Comparison of ENCODE assay signal across 23 cellular contexts in genomic region chr18:6874316-6874715, GRCh38.
DNase-seq lines count a peak whose midpoint lies in the region; ATAC-seq and TF ChIP-seq lines count a peak whose summit lies in the region.
"Had no signal": no experiment of that assay in that cellular context is flagged by ENCODE, and none has a peak within 500 bp of the region (broad histone marks: within the 10 kb centered on the region; RNA-seq: fewer than 3 reads in every experiment).

No MANE protein-coding gene starts in this region.

- H3K4me1 ChIP-seq in left ventricle myocardium inferior (no peaks in the 10 kb centered on the region), hepatocyte (ENCODE audit: insufficient read depth) (peaks cover 6% of the 10 kb centered on the region)

- no peak overlapping the region for H3K4me3 Mint-ChIP-seq in brain
- H3K4me3 Mint-ChIP-seq in activated T-cell treated with anti-CD3 and anti-CD28 coated beads, Interleukin-2, amount 50 U/mL, for 72 hours = no peak overlapping the region
- H3K4me3 Mint-ChIP-seq: activated CD8-positive, alpha-beta T cell treated with anti-CD3 and anti-CD28 coated beads, Interleukin-2, amount 10 ng/mL, durations not matched to agents 7 days and 5 days; activated T-cell treated with anti-CD3 and anti-CD28 coated beads, Interleukin-2, amount 50 U/mL, for 24 hours; CD4-positive, alpha-beta memory T cell; effector memory CD8-positive, alpha-beta T cell had no signal

- no peak overlapping the region for H3K4me3 ChIP-seq in left ventricle myocardium inferior
- no peak overlapping the region for H3K4me3 ChIP-seq in hepatocyte
- H3K4me3 ChIP-seq: ovary had no signal

- H3K9me3 ChIP-seq in left ventricle myocardium inferior (replicated peaks) = no peaks in the 10 kb centered on the region
- H3K9me3 ChIP-seq in hepatocyte (ENCODE audit: low read depth) = no peaks in the 10 kb centered on the region
- H3K9me3 ChIP-seq: ovary had no signal

- no peak overlapping the region for H2AFZ ChIP-seq in hepatocyte

- no peaks in the 10 kb centered on the region for H3K27me3 Mint-ChIP-seq in brain
- no peaks in the 10 kb centered on the region for H3K27me3 Mint-ChIP-seq in activated T-cell treated with anti-CD3 and anti-CD28 coated beads, Interleukin-2, amount 50 U/mL, for 72 hours (ENCODE audit: low read depth)
- H3K27me3 Mint-ChIP-seq: activated T-cell treated with anti-CD3 and anti-CD28 coated beads, Interleukin-2, amount 50 U/mL, for 24 hours; effector memory CD8-positive, alpha-beta T cell had no signal

- DNase-seq in left ventricle myocardium inferior (no peak), cardiac septum (ENCODE audit: low spot score) (no peak), hepatocyte (ENCODE audit: low spot score) (no peak), SW480 (ENCODE audit: low spot score) (no peak), OCI-M2 (lab: John Stamatoyannopoulos, UW; ENCODE audit: unreplicated experiment) (no peak), SKM-1 (lab: John Stamatoyannopoulos, UW; ENCODE audit: unreplicated experiment) (no peak)
- no peak for DNase-seq in activated T-cell treated with anti-CD3 and anti-CD28 coated beads, Interleukin-2, amount 50 U/mL, for 72 hours
- DNase-seq: activated CD4-positive, CD25-positive, alpha-beta regulatory T cell treated with anti-CD3 and anti-CD28 coated beads, Interleukin-2, amount 50 U/mL, for 72 hours; activated CD8-positive, alpha-beta T cell treated with anti-CD3 and anti-CD28 coated beads, Interleukin-2, amount 10 ng/mL, durations not matched to agents 7 days and 5 days; activated naive CD4-positive, alpha-beta T cell treated with Interleukin-2 at 50 U/mL for 16 hours; activated T-cell treated with anti-CD3 and anti-CD28 coated beads, Interleukin-2, amount 50 U/mL, for 24 hours; amniotic stem cell; CD4-positive, alpha-beta memory T cell; effector memory CD8-positive, alpha-beta T cell; mammary epithelial cell; NCI-H2081 treated with DMSO at 0.1 percent for 48 hours; NCI-H510A treated with DMSO at 0.1 percent for 48 hours; ovary; stimulated activated CD4-positive, alpha-beta T cell treated with anti-CD3 and anti-CD28 coated beads, Interleukin-2, amount 100 ng/mL, for 24 hours; stimulated activated naive CD4-positive, alpha-beta T cell; SW 1271 had no signal

- no peaks in the 10 kb centered on the region for H3K27me3 ChIP-seq in left ventricle myocardium inferior (ENCODE audit: low read depth)
- H3K27me3 ChIP-seq in hepatocyte = no peaks in the 10 kb centered on the region
- H3K27me3 ChIP-seq: ovary had no signal

- no peak overlapping the region for H3K27ac ChIP-seq in left ventricle myocardium inferior (replicated peaks)
- H3K27ac ChIP-seq in hepatocyte = no peak overlapping the region
- H3K27ac ChIP-seq: ovary, RWPE1 had no signal

- TF ChIP-seq CTCF in left ventricle myocardium inferior (IDR thresholded peaks at IDR 0.05; ENCODE audit: borderline replicate concordance) (peak; percentile 19), brain (conservative IDR thresholded peaks at IDR 0.05) (peak; percentile 22 to 23), hepatocyte (IDR thresholded peaks at IDR 0.05; ENCODE audit: poor library complexity) (peak; percentile 15)

- H3K4me1 Mint-ChIP-seq in brain = peaks cover 32% of the 10 kb centered on the region
- no peaks in the 10 kb centered on the region for H3K4me1 Mint-ChIP-seq in activated T-cell treated with anti-CD3 and anti-CD28 coated beads, Interleukin-2, amount 50 U/mL, for 72 hours (ENCODE audit: low read depth)
- H3K4me1 Mint-ChIP-seq: CD4-positive, alpha-beta memory T cell had no signal

- no peaks in the 10 kb centered on the region for H3K9me2 ChIP-seq in hepatocyte (replicated peaks; ENCODE audit: insufficient read depth)

- no peaks in the 10 kb centered on the region for H4K20me1 ChIP-seq in hepatocyte (ENCODE audit: insufficient read depth, poor library complexity, severe bottlenecking)

- no peak overlapping the region for H3K4me2 ChIP-seq in hepatocyte

- no peak for ATAC-seq in activated T-cell treated with anti-CD3 and anti-CD28 coated beads, Interleukin-2, amount 50 U/mL, for 72 hours (replicated peaks in 1 of 2)
- ATAC-seq: activated CD8-positive, alpha-beta T cell treated with anti-CD3 and anti-CD28 coated beads, Interleukin-2, amount 10 ng/mL, durations not matched to agents 7 days and 5 days; effector memory CD8-positive, alpha-beta T cell had no signal

- H3K36me3 ChIP-seq in left ventricle myocardium inferior (no peaks in the 10 kb centered on the region), hepatocyte (replicated peaks; ENCODE audit: insufficient read depth, low read depth) (no peaks in the 10 kb centered on the region)
- H3K36me3 ChIP-seq: ovary had no signal

- WGBS in hepatocyte (ENCODE audit: low lambda C conversion rate, missing lambda C conversion rate) = 84% methylated on average over 1 of the region's 1 CpG

- intact Hi-C loops in left ventricle myocardium inferior (cut with micrococcal nuclease) = loop anchor here (10.0 kb wide), 1 partner anchor 140 kb away; no protein-coding TSS in a partner anchor
- intact Hi-C loops in cardiac septum (cut with DNase I) = no loop called here

- peaks cover 44% of the 10 kb centered on the region for H3K36me3 Mint-ChIP-seq in brain
- H3K36me3 Mint-ChIP-seq in activated T-cell treated with anti-CD3 and anti-CD28 coated beads, Interleukin-2, amount 50 U/mL, for 72 hours (ENCODE audit: insufficient read depth in 2 of 2) = no peaks in the 10 kb centered on the region
- H3K36me3 Mint-ChIP-seq: CD4-positive, alpha-beta memory T cell had no signal

- no peaks in the 10 kb centered on the region for H3K79me2 ChIP-seq in hepatocyte

- H3K9me3 Mint-ChIP-seq in brain = peaks cover 0 to 3% (median 0%) of the 10 kb centered on the region in 5 experiments
- peaks cover 0 to 2% of the 10 kb centered on the region in 2 donors for H3K9me3 Mint-ChIP-seq in activated T-cell treated with anti-CD3 and anti-CD28 coated beads, Interleukin-2, amount 50 U/mL, for 72 hours

- H3K27ac Mint-ChIP-seq in brain = no peak overlapping the region
- H3K27ac Mint-ChIP-seq in activated T-cell treated with anti-CD3 and anti-CD28 coated beads, Interleukin-2, amount 50 U/mL, for 72 hours = no peak overlapping the region
- H3K27ac Mint-ChIP-seq: activated CD8-positive, alpha-beta T cell treated with anti-CD3 and anti-CD28 coated beads, Interleukin-2, amount 10 ng/mL, durations not matched to agents 7 days and 5 days; activated T-cell treated with anti-CD3 and anti-CD28 coated beads, Interleukin-2, amount 50 U/mL, for 24 hours; effector memory CD8-positive, alpha-beta T cell had no signal
